In genomic region chr2:56077352-56077915, GRCh38 we compare ENCODE assay signal across 2 cellular contexts.
TF ChIP-seq lines count a peak whose summit lies in the region.

No MANE protein-coding gene starts in this region.

TF ChIP-seq in IMR-90, 13 proteins besides CTCF, POLR2A, EP300 and RAD21:
- TF ChIP-seq MAZ (IDR thresholded peaks at IDR 0.05; ENCODE audit: borderline replicate concordance, low read depth, low read length) (no peak), FOS (IDR thresholded peaks at IDR 0.05; ENCODE audit: low read depth, low read length) (no peak), BHLHE40 (IDR thresholded peaks at IDR 0.05; ENCODE audit: low read depth, low read length) (no peak), RCOR1 (IDR thresholded peaks at IDR 0.05; ENCODE audit: insufficient replicate concordance, low read length) (no peak), ELK1 (IDR thresholded peaks at IDR 0.05; ENCODE audit: borderline replicate concordance, low read depth, low read length) (no peak), MXI1 (IDR thresholded peaks at IDR 0.05; ENCODE audit: borderline replicate concordance, low read depth, low read length) (no peak), CEBPB (IDR thresholded peaks at IDR 0.05; ENCODE audit: low read depth, low read length) (peak; percentile 39; the same call in 1 of the 2 replicates), SMC3 (IDR thresholded peaks at IDR 0.05; ENCODE audit: low read depth, low read length) (0 out of 2 replicates have a peak, but pooled peaks have one; percentile 10), MAFK (IDR thresholded peaks at IDR 0.05; ENCODE audit: low read depth, low read length) (peak; percentile 78)

TF ChIP-seq in HepG2, 621 proteins besides CTCF, POLR2A, EP300 and RAD21:
- TF ChIP-seq STAG1 (CRISPR knock-in tag; IDR thresholded peaks at IDR 0.05) (peak; percentile 43), MAFK (conservative IDR thresholded peaks at IDR 0.05 in 1 of 2, IDR thresholded peaks at IDR 0.05 in 1 of 2; ENCODE audit: low read length in 2 of 2) (peak; percentile 92 to 93), CEBPB (IDR thresholded peaks at IDR 0.05; ENCODE audit: borderline replicate concordance, low read depth, low read length) (0 out of 2 replicates have a peak, but pooled peaks have one; percentile 8), ATF4 (CRISPR knock-in tag; IDR thresholded peaks at IDR 0.05) (peak in 1 of 2 experiments; percentile 16; a peak in 1 of 4 replicates), MAFF (IDR thresholded peaks at IDR 0.05; ENCODE audit: low read depth, low read length) (peak; percentile 89), SMC3 (IDR thresholded peaks at IDR 0.05; ENCODE audit: low read length) (peak; percentile 84), ZNF883 (CRISPR knock-in tag; IDR thresholded peaks at IDR 0.05; ENCODE audit: not compliant biosample characterization) (no peak), RELA (CRISPR knock-in tag; IDR thresholded peaks at IDR 0.05) (no peak), ZNF441 (CRISPR knock-in tag; IDR thresholded peaks at IDR 0.05; ENCODE audit: borderline replicate concordance) (no peak), GABPB1 (CRISPR knock-in tag; IDR thresholded peaks at IDR 0.05) (no peak)
TF ChIP-seq in HepG2: peak in this region for 6.
